Comparison of ENCODE assay signal across 22 cellular contexts in genomic region chr13:57829496-57829895, GRCh38.
"Had no signal": no experiment of that assay in that cellular context is flagged by ENCODE, and none has a peak within 500 bp of the region (broad histone marks: within the 10 kb centered on the region; RNA-seq: fewer than 3 reads in every experiment).

No MANE protein-coding gene starts in this region.

- ATAC-seq: effector memory CD8-positive, alpha-beta T cell; esophagus mucosa; gastrocnemius medialis; heart right ventricle; left cardiac atrium; left lung; left ventricle myocardium superior; lower lobe of right lung; naive thymus-derived CD4-positive, alpha-beta T cell had no signal

- DNase-seq: colonic mucosa; cortex of kidney; effector CD8-positive, alpha-beta T cell; effector memory CD8-positive, alpha-beta T cell; endodermal cell; erythroblast; esophagus squamous epithelium; foreskin fibroblast; foreskin melanocyte; gastrocnemius medialis; glutamatergic neuron; head of caudate nucleus; heart right ventricle; hippocampal formation; left cardiac atrium; left lung; left ventricle myocardium superior; lower lobe of right lung; mesenchymal stem cell; midbrain; naive thymus-derived CD4-positive, alpha-beta T cell had no signal
